1 cellular context compared by ENCODE assay signal in genomic region chr18:59150236-59150635, GRCh38.
TF ChIP-seq lines count a peak whose summit lies in the region.

No MANE protein-coding gene starts in this region.

TF ChIP-seq in WTC11, 78 proteins besides CTCF, POLR2A, EP300 and RAD21 (continued from another document):
- no peak for TF ChIP-seq ATF6 (CRISPR knock-in tag; IDR thresholded peaks at IDR 0.05)
- TF ChIP-seq NFE2L1 (CRISPR knock-in tag; IDR thresholded peaks at IDR 0.05): no peak
- no peak for TF ChIP-seq ZNF219 (CRISPR knock-in tag; IDR thresholded peaks at IDR 0.05; ENCODE audit: borderline replicate concordance)
- no peak for TF ChIP-seq JAZF1 (CRISPR knock-in tag; IDR thresholded peaks at IDR 0.05)
- no peak for TF ChIP-seq ZSCAN18 (CRISPR knock-in tag; IDR thresholded peaks at IDR 0.05)
- no peak for TF ChIP-seq NFATC4 (CRISPR knock-in tag; IDR thresholded peaks at IDR 0.05)
